Comparison of ENCODE assay signal across 8 cellular contexts in genomic region chr19:1252221-1252817, GRCh38. TPM values are rescaled to one million over a fixed set of nuclear protein-coding genes. Genes with fewer than 3 reads are reported as not detected.
DNase-seq lines count a peak whose midpoint lies in the region; ATAC-seq, FAIRE-seq and TF ChIP-seq lines count a peak whose summit lies in the region.

No MANE protein-coding gene starts in this region.

- no peak for TF ChIP-seq POLR2A in A549 (IDR thresholded peaks at IDR 0.05; ENCODE audit: low read length)

- H3K4me2 ChIP-seq in A549 = peak overlapping the region; percentile 100
- peak overlapping the region; percentile 99 for H3K4me2 ChIP-seq in smooth muscle cell

- CTCF ChIA-PET in A549 (lab: Yijun Ruan, JAX) = interaction anchor here (0.6 to 18.7 kb wide), 6 partner anchors 9 to 121 kb away, joined by 3 to 500 read pairs (median 8); partner anchors contain the start of genes ATP5F1D and CIRBP
- CTCF ChIA-PET in HEK293 (lab: Yijun Ruan, JAX) = interaction anchor here (0.6 to 2.7 kb wide), 4 partner anchors 8 to 16 kb away, joined by 3 to 13 read pairs (median 12); partner anchors contain the start of gene CIRBP

- peaks cover 9% of the 10 kb centered on the region for H3K4me1 Mint-ChIP-seq in T-helper 2 cell treated with Interferon-gamma antibody and Interleukin-4, amounts not matched to agents 5 μg/mL and 100 μg/mL, for 36 hours (ENCODE audit: low read depth)
- H3K4me1 Mint-ChIP-seq in central memory CD8-positive, alpha-beta T cell = peaks cover 15% of the 10 kb centered on the region

- 0% methylated on average over 6 of the region's 30 CpGs for WGBS in A549 (ENCODE audit: missing lambda C conversion rate)
- WGBS in smooth muscle cell (ENCODE audit: low lambda C conversion rate) = 7% methylated on average over 26 of the region's 30 CpGs

- peaks cover 26% of the 10 kb centered on the region for H3K36me3 Mint-ChIP-seq in T-helper 2 cell treated with Interferon-gamma antibody and Interleukin-4, amounts not matched to agents 5 μg/mL and 100 μg/mL, for 36 hours (ENCODE audit: low read depth)
- peaks cover 67% of the 10 kb centered on the region for H3K36me3 Mint-ChIP-seq in central memory CD8-positive, alpha-beta T cell (ENCODE audit: insufficient read depth)

- TF ChIP-seq EP300 in A549 (IDR thresholded peaks at IDR 0.05) = no peak

- peaks cover 70% of the 10 kb centered on the region for H3K79me2 ChIP-seq in smooth muscle cell (ENCODE audit: low read depth)

- peaks cover 54% of the 10 kb centered on the region for H3F3A ChIP-seq in smooth muscle cell (ENCODE audit: low read depth)

- peak overlapping the region; percentile 91 for H3K27ac Mint-ChIP-seq in T-helper 2 cell treated with Interferon-gamma antibody and Interleukin-4, amounts not matched to agents 5 μg/mL and 100 μg/mL, for 36 hours
- peak overlapping the region; percentile 93 for H3K27ac Mint-ChIP-seq in central memory CD8-positive, alpha-beta T cell (ENCODE audit: low read depth)

- POLR2A ChIA-PET in A549 (lab: Yijun Ruan, JAX) = interaction anchor here (0.9 to 5.0 kb wide), 6 partner anchors 8 to 23 kb away, joined by 3 to 62 read pairs (median 12); partner anchors contain the start of genes CIRBP and FAM174C
- POLR2A ChIA-PET in HEK293 (lab: Yijun Ruan, JAX) = interaction anchor here (0.5 to 10.8 kb wide), 16 partner anchors 8 to 572 kb away, joined by 3 to 407 read pairs (median 4); partner anchors contain the start of genes ATP5F1D, CIRBP, FAM174C and GPX4

- H4K20me1 ChIP-seq in smooth muscle cell (ENCODE audit: low read depth) = peaks cover 73% of the 10 kb centered on the region

- no peak for TF ChIP-seq RAD21 in A549 (conservative IDR thresholded peaks at IDR 0.05 in 1 of 2, IDR thresholded peaks at IDR 0.05 in 1 of 2)

- no peaks in the 10 kb centered on the region for H3K27me3 ChIP-seq in smooth muscle cell (ENCODE audit: low read depth)

- H3K9me3 Mint-ChIP-seq in T-helper 2 cell treated with Interferon-gamma antibody and Interleukin-4, amounts not matched to agents 5 μg/mL and 100 μg/mL, for 36 hours = no peaks in the 10 kb centered on the region
- no peaks in the 10 kb centered on the region for H3K9me3 Mint-ChIP-seq in central memory CD8-positive, alpha-beta T cell

- H3K27ac ChIP-seq in A549 (peak overlapping the region; percentile 100), HEK293 (ENCODE audit: extremely low read depth, low read depth, low read length) (peak overlapping the region; percentile 100), smooth muscle cell (ENCODE audit: low read depth) (peak overlapping the region; percentile 97)

- H3K4me1 ChIP-seq in A549 (peaks cover 45% of the 10 kb centered on the region), HEK293 (ENCODE audit: control insufficient read depth, insufficient read depth, low read length) (peaks cover 9% of the 10 kb centered on the region), smooth muscle cell (ENCODE audit: low read depth) (peaks cover 7% of the 10 kb centered on the region)

- H3K36me3 ChIP-seq in HEK293 (ENCODE audit: control insufficient read depth in 2 of 2, insufficient read depth in 1 of 2, low read length in 2 of 2) (peaks cover 16 to 50% of the 10 kb centered on the region in 2 experiments; a peak in 2 of 3 replicates), smooth muscle cell (ENCODE audit: low read depth) (no peaks in the 10 kb centered on the region)

- H3K4me3 ChIP-seq in A549 (peak overlapping the region; percentile 97), HEK293 (ENCODE audit: low read depth, low read length) (peak overlapping the region; percentile 92), smooth muscle cell (peak overlapping the region; percentile 99)

- peak overlapping the region; percentile 95 for H3K4me3 Mint-ChIP-seq in T-helper 2 cell treated with Interferon-gamma antibody and Interleukin-4, amounts not matched to agents 5 μg/mL and 100 μg/mL, for 36 hours
- H3K4me3 Mint-ChIP-seq in central memory CD8-positive, alpha-beta T cell = peak overlapping the region; percentile 94

- FAIRE-seq in A549 (lab: Jason Lieb, UNC) = no peak

- DNase-seq in A549 (ENCODE audit: low read depth in 1 of 2, low spot score in 1 of 2) (peak in 1 of 2 experiments; percentile 85), kidney glomerular epithelial cell (lab: John Stamatoyannopoulos, UW) (peak; percentile 75), smooth muscle cell (lab: John Stamatoyannopoulos, UW; ENCODE audit: unreplicated experiment) (peak; percentile 93)
- peak; percentile 68 for DNase-seq in T-helper 2 cell treated with Interferon-gamma antibody and Interleukin-4, amounts not matched to agents 5 μg/mL and 100 μg/mL, for 36 hours (ENCODE audit: low spot score)
- DNase-seq in central memory CD8-positive, alpha-beta T cell (ENCODE audit: low spot score in 2 of 2) = peak; percentile 53 to 69

- peak; percentile 5 to 13; a peak in 5 of 6 replicates for ATAC-seq in A549
- ATAC-seq in central memory CD8-positive, alpha-beta T cell (replicated peaks; ENCODE audit: extremely low read depth, poor library complexity, severe bottlenecking) = peak; percentile 6
- no peak for ATAC-seq in GM18519 (IDR thresholded peaks at IDR 0.05; ENCODE audit: low FRiP score, unreplicated experiment)
- ATAC-seq in GM21529 (IDR thresholded peaks at IDR 0.05; ENCODE audit: unreplicated experiment) = no peak

- H2AFZ ChIP-seq in smooth muscle cell (ENCODE audit: low read depth) = no peak overlapping the region

- H3K9ac ChIP-seq in smooth muscle cell (ENCODE audit: low read depth) = peak overlapping the region; percentile 86

- TF ChIP-seq CTCF in A549 (IDR thresholded peaks at IDR 0.05) (no peak), HEK293 (tag by site-specific recombination; IDR thresholded peaks at IDR 0.05) (no peak), smooth muscle cell (IDR thresholded peaks at IDR 0.05; ENCODE audit: borderline replicate concordance, insufficient read depth, poor library complexity, severe bottlenecking) (no peak)

- H3K9me3 ChIP-seq in A549 = no peaks in the 10 kb centered on the region
- H3K9me3 ChIP-seq in HEK293 (ENCODE audit: control insufficient read depth, insufficient read depth, low read depth, low read length) = no peaks in the 10 kb centered on the region
- no peaks in the 10 kb centered on the region for H3K9me3 ChIP-seq in smooth muscle cell (replicated peaks; ENCODE audit: low read depth)

- H3K27me3 Mint-ChIP-seq in T-helper 2 cell treated with Interferon-gamma antibody and Interleukin-4, amounts not matched to agents 5 μg/mL and 100 μg/mL, for 36 hours (ENCODE audit: low read depth) = no peaks in the 10 kb centered on the region
- H3K27me3 Mint-ChIP-seq in central memory CD8-positive, alpha-beta T cell = no peaks in the 10 kb centered on the region

TF ChIP-seq in A549, 52 proteins besides CTCF, POLR2A, EP300 and RAD21 (continues in another document):
- TF ChIP-seq EHF (CRISPR knock-in tag; IDR thresholded peaks at IDR 0.05) = no peak
- no peak for TF ChIP-seq ZSCAN20 (CRISPR knock-in tag; IDR thresholded peaks at IDR 0.05)
- TF ChIP-seq MYC (IDR thresholded peaks at IDR 0.05; ENCODE audit: borderline replicate concordance, low read length) = no peak

TF ChIP-seq in HEK293, 187 proteins besides CTCF, POLR2A, EP300 and RAD21 (continues in another document):
- no peak for TF ChIP-seq ZNF16 (tag by site-specific recombination; IDR thresholded peaks at IDR 0.05; ENCODE audit: low read depth)
- TF ChIP-seq GFI1B (tag by site-specific recombination; IDR thresholded peaks at IDR 0.05) = no peak

RNA-seq across cellular contexts. Expression of gene MIDN, which starts 3.9 kb away (rescaled TPM):
- polyA plus RNA-seq in A549 (2011; rRNA removed) = 9.1 and 11.8 TPM in 2 replicates
- 17.7 and 27.8 TPM in 2 replicates for polyA plus RNA-seq in A549 (2012; cell fraction: cytosol; rRNA removed)
- polyA plus RNA-seq in A549 (2012; cell fraction: nucleus; rRNA removed) = 45.7 and 73.9 TPM in 2 replicates
- 27.7 to 33.4 TPM (median 31.4 TPM) in 3 replicates for polyA plus RNA-seq in A549 (2017; fragmentation: RNase III; extraction: RNeasy Plus Mini Kit Qiagen cat#74134 plus additional on column Dnase treatment)
- 23.7 and 25.2 TPM in 2 replicates for polyA minus RNA-seq in A549 (2011; rRNA and poly(A)+ RNA removed)
- total RNA-seq in smooth muscle cell = 25.0 and 58.5 TPM in 2 replicates
- 65.3 and 70.6 TPM in 2 replicates for polyA plus RNA-seq in smooth muscle cell

RNA-seq across cellular contexts. Expression of gene ATP5F1D, which starts 10.8 kb away (rescaled TPM):
- polyA plus RNA-seq in A549 (2011; rRNA removed) = 18.5 and 28.7 TPM in 2 replicates
- 158 and 210 TPM in 2 replicates for polyA plus RNA-seq in A549 (2012; cell fraction: cytosol; rRNA removed)
- 114 and 225 TPM in 2 replicates for polyA plus RNA-seq in A549 (2012; cell fraction: nucleus; rRNA removed)
- polyA plus RNA-seq in A549 (2017; fragmentation: RNase III; extraction: RNeasy Plus Mini Kit Qiagen cat#74134 plus additional on column Dnase treatment) = 96.9 to 101 TPM (median 99.7 TPM) in 3 replicates
- 12.4 and 18.2 TPM in 2 replicates for polyA minus RNA-seq in A549 (2011; rRNA and poly(A)+ RNA removed)
- 29.1 and 68.8 TPM in 2 replicates for total RNA-seq in smooth muscle cell
- polyA plus RNA-seq in smooth muscle cell = 265 and 272 TPM in 2 replicates

RNA-seq across cellular contexts. Expression of gene CBARP, which starts 14.5 kb away (rescaled TPM):
- polyA plus RNA-seq in A549 (2011; rRNA removed) (0.19 and 0.30 TPM in 2 replicates), A549 (2017; fragmentation: RNase III; extraction: RNeasy Plus Mini Kit Qiagen cat#74134 plus additional on column Dnase treatment) (1.7 to 2.0 TPM (median 1.9 TPM) in 3 replicates), smooth muscle cell (10.2 and 10.5 TPM in 2 replicates)
- 1.3 and 2.3 TPM in 2 replicates for polyA plus RNA-seq in A549 (2012; cell fraction: cytosol; rRNA removed)
- polyA plus RNA-seq in A549 (2012; cell fraction: nucleus; rRNA removed) = 4.5 and 8.2 TPM in 2 replicates
- polyA minus RNA-seq in A549 (2011; rRNA and poly(A)+ RNA removed) = 0.21 and 0.24 TPM in 2 replicates
- total RNA-seq in smooth muscle cell = 1.7 and 2.7 TPM in 2 replicates

RNA-seq across cellular contexts. Expression of gene CIRBP, which starts 16.8 kb away (rescaled TPM):
- 92.4 and 151 TPM in 2 replicates for polyA plus RNA-seq in A549 (2011; rRNA removed)
- polyA plus RNA-seq in A549 (2012; cell fraction: cytosol; rRNA removed) = 111 and 147 TPM in 2 replicates
- polyA plus RNA-seq in A549 (2012; cell fraction: nucleus; rRNA removed) = 246 and 410 TPM in 2 replicates
- 178 to 201 TPM (median 189 TPM) in 3 replicates for polyA plus RNA-seq in A549 (2017; fragmentation: RNase III; extraction: RNeasy Plus Mini Kit Qiagen cat#74134 plus additional on column Dnase treatment)
- 38.3 and 44.0 TPM in 2 replicates for polyA minus RNA-seq in A549 (2011; rRNA and poly(A)+ RNA removed)
- 119 and 122 TPM in 2 replicates for total RNA-seq in smooth muscle cell
- polyA plus RNA-seq in smooth muscle cell = 215 and 235 TPM in 2 replicates

RNA-seq across cellular contexts. Expression of gene FAM174C, which starts 23.0 kb away (rescaled TPM):
- polyA plus RNA-seq in A549 (2011; rRNA removed) (22.7 and 24.8 TPM in 2 replicates), A549 (2017; fragmentation: RNase III; extraction: RNeasy Plus Mini Kit Qiagen cat#74134 plus additional on column Dnase treatment) (35.6 to 37.6 TPM (median 37.1 TPM) in 3 replicates), smooth muscle cell (75.6 and 78.1 TPM in 2 replicates)
- polyA plus RNA-seq in A549 (2012; cell fraction: cytosol; rRNA removed) = 96.5 and 113 TPM in 2 replicates
- polyA plus RNA-seq in A549 (2012; cell fraction: nucleus; rRNA removed) = 61.6 and 78.1 TPM in 2 replicates
- 5.3 and 6.7 TPM in 2 replicates for polyA minus RNA-seq in A549 (2011; rRNA and poly(A)+ RNA removed)
- total RNA-seq in smooth muscle cell = 33.4 and 41.5 TPM in 2 replicates

Comparison
In these comparisons a context has a peak if more than half of its experiments do, and no peak if none do; other contexts are left out.
1. ATAC-seq: peak in A549 (2 of 2) and central memory CD8-positive, alpha-beta T cell (single experiment); none in GM18519 (single experiment) and GM21529 (single experiment).
2. Peak in every context shown above with its lines, with median percentiles within 50 percentile points of each other: H3K27ac ChIP-seq and H3K4me3 ChIP-seq.